ENCODE assay signal across 11 cellular contexts in the genomic region with DNA sequence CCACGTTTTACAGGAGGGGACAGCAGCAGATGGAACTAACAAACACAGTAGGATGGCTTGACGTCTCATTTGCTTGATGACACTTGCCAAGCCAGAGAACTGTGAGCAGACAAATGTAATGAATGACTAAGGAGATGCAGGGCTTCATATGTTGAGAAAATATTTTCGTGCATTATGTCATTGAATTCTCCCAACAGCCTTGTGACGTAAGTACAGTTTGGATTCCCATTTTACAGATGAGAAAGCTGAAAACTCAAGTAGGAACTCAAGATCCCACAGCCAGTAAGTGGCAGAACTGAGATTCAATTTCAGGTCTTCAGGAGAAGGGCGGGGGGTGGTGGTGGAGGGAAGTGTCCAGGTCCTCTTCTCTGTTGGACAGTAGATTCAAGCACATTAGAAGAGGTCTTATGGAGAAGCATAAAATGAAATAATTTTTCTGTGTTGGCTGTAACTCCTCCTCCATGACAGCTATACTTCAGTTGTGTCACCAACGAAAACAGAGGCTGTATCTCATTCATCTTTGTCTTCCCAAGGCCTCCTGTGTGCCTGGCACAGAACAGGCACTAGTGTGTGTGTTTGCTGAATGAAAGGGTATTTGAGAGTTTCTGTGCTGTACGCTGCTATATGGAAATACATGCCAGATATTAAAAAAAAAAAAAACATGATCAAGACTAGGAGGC. TPM values are rescaled to one million over a fixed set of nuclear protein-coding genes. Genes with fewer than 3 reads are reported as not detected.
DNase-seq lines count a peak whose midpoint lies in the region; ATAC-seq and TF ChIP-seq lines count a peak whose summit lies in the region.
"Had no signal": no experiment of that assay in that cellular context is flagged by ENCODE, and none has a peak within 500 bp of the region (broad histone marks: within the 10 kb centered on the region; RNA-seq: fewer than 3 reads in every experiment).

No MANE protein-coding gene starts in this region.

- H3K9me3 Mint-ChIP-seq in activated CD4-positive, alpha-beta T cell treated with anti-CD3 and anti-CD28 coated beads, Interleukin-2, amount 10 ng/mL, durations not matched to agents 24 days and 14 days: no peaks in the 10 kb centered on the region
- H3K9me3 Mint-ChIP-seq: HFFc6 had no signal

- intact Hi-C loops in activated CD4-positive, alpha-beta T cell treated with anti-CD3 and anti-CD28 coated beads, Interleukin-2, amount 10 ng/mL, durations not matched to agents 24 days and 14 days (cut with micrococcal nuclease): loop anchor here (5.0 kb wide), 1 partner anchor 51 kb away; no protein-coding TSS in a partner anchor

- H3K36me3 ChIP-seq in lung (ENCODE audit: control insufficient read depth in 2 of 2, insufficient read depth in 2 of 2, low read length in 2 of 2): no peaks in the 10 kb centered on the region

- H3K36me3 Mint-ChIP-seq in activated CD4-positive, alpha-beta T cell treated with anti-CD3 and anti-CD28 coated beads, Interleukin-2, amount 10 ng/mL, durations not matched to agents 24 days and 14 days (ENCODE audit: low read depth): no peaks in the 10 kb centered on the region

- H3K4me1 ChIP-seq in lung (ENCODE audit: control insufficient read depth in 2 of 2, insufficient read depth in 2 of 2, low read length in 2 of 2): peaks cover 3 to 8% of the 10 kb centered on the region in 2 donors

- ATAC-seq in lung (ENCODE audit: insufficient read depth, low FRiP score): no peak
- ATAC-seq in HG02763 (IDR thresholded peaks at IDR 0.05; ENCODE audit: unreplicated experiment): no peak

- TF ChIP-seq CTCF in cardiac fibroblast (IDR thresholded peaks at IDR 0.05; ENCODE audit: low read depth, low read length) (no peak), lung (IDR thresholded peaks at IDR 0.05; ENCODE audit: control extremely low read depth, extremely low read depth) (no peak)

- peak overlapping the region; percentile 84 for H3K4me3 Mint-ChIP-seq in activated CD4-positive, alpha-beta T cell treated with anti-CD3 and anti-CD28 coated beads, Interleukin-2, amount 10 ng/mL, durations not matched to agents 24 days and 14 days
- H3K4me3 Mint-ChIP-seq: HFFc6 had no signal

- DNase-seq in activated CD4-positive, alpha-beta T cell treated with anti-CD3 and anti-CD28 coated beads, Interleukin-2, amount 10 ng/mL, durations not matched to agents 24 days and 14 days: peak; percentile 54
- no peak for DNase-seq in activated CD4-positive, alpha-beta T cell treated with anti-CD3 and anti-CD28 coated beads, Interleukin-2, amount 50 U/mL, for 48 hours
- peak; percentile 39 to 50 for DNase-seq in cardiac fibroblast (ENCODE audit: low read depth in 2 of 2)
- peak; percentile 26 for DNase-seq in lung (ENCODE audit: low spot score)
- peak; percentile 85 for DNase-seq in superior temporal gyrus (ENCODE audit: extremely low spot score)
- no peak for DNase-seq in NCI-H510A treated with DMSO at 0.1 percent for 48 hours (lab: John Stamatoyannopoulos, UW)
- no peak for DNase-seq in SHP77 (lab: John Stamatoyannopoulos, UW)
- DNase-seq: HFFc6, Kasumi-1 had no signal

- H3K4me1 Mint-ChIP-seq in activated CD4-positive, alpha-beta T cell treated with anti-CD3 and anti-CD28 coated beads, Interleukin-2, amount 10 ng/mL, durations not matched to agents 24 days and 14 days: peaks cover 22% of the 10 kb centered on the region

- no peaks in the 10 kb centered on the region for H3K9me3 ChIP-seq in lung (ENCODE audit: control insufficient read depth in 2 of 2, insufficient read depth in 1 of 2, low read length in 1 of 2)

- H3K27ac Mint-ChIP-seq in activated CD4-positive, alpha-beta T cell treated with anti-CD3 and anti-CD28 coated beads, Interleukin-2, amount 10 ng/mL, durations not matched to agents 24 days and 14 days: no peak overlapping the region
- H3K27ac Mint-ChIP-seq: HFFc6 had no signal

- no peaks in the 10 kb centered on the region for H3K27me3 ChIP-seq in lung (ENCODE audit: control insufficient read depth, insufficient read depth)

- H3K27ac ChIP-seq in lung (ENCODE audit: low read depth in 1 of 2, low read length in 1 of 2): peak overlapping the region in 1 of 2 donors; percentile 29
- H3K27ac ChIP-seq: epithelial cell of prostate had no signal

- peaks cover 50% of the 10 kb centered on the region for H3K27me3 Mint-ChIP-seq in activated CD4-positive, alpha-beta T cell treated with anti-CD3 and anti-CD28 coated beads, Interleukin-2, amount 10 ng/mL, durations not matched to agents 24 days and 14 days

- 59 to 68% methylated on average over 7 of the region's 7 CpGs for WGBS in lung, 2 donors

- H3K4me3 ChIP-seq in cardiac fibroblast (replicated peaks in 1 of 2; ENCODE audit: low read depth in 2 of 2, low read length in 2 of 2): peak overlapping the region in 1 of 2 donors; percentile 87
- H3K4me3 ChIP-seq in lung: no peak overlapping the region

RNA-seq across cellular contexts. Expression of a gene that starts 2.2 kb away (rescaled TPM):
- 5.8 and 6.9 TPM in 2 replicates for total RNA-seq in activated CD4-positive, alpha-beta T cell treated with anti-CD3 and anti-CD28 coated beads, Interleukin-2, amount 10 ng/mL, durations not matched to agents 24 days and 14 days
- 10 to 100 TPM; 22.9 to 25.4 TPM for total RNA-seq in lung
- polyA plus RNA-seq in lung: 10 to 100 TPM; 10.5 to 13.1 TPM

RNA-seq across cellular contexts. Expression of a gene that starts 49.2 kb away (rescaled TPM):
- 16.4 and 17.2 TPM in 2 replicates for total RNA-seq in activated CD4-positive, alpha-beta T cell treated with anti-CD3 and anti-CD28 coated beads, Interleukin-2, amount 10 ng/mL, durations not matched to agents 24 days and 14 days
- 10 to 100 TPM; 19.5 to 20.4 TPM for total RNA-seq in lung
- polyA plus RNA-seq in lung: 10 to 100 TPM; 10.4 to 10.5 TPM

Comparison
In these comparisons a context has a peak if more than half of its experiments do, and no peak if none do; other contexts are left out.
1. DNase-seq: peak in activated CD4-positive, alpha-beta T cell treated with anti-CD3 and anti-CD28 coated beads, Interleukin-2, amount 10 ng/mL, durations not matched to agents 24 days and 14 days (single experiment), cardiac fibroblast (2 of 2), lung (single experiment) and superior temporal gyrus (single experiment); none in activated CD4-positive, alpha-beta T cell treated with anti-CD3 and anti-CD28 coated beads, Interleukin-2, amount 50 U/mL, for 48 hours (0 of 2), NCI-H510A treated with DMSO at 0.1 percent for 48 hours (single experiment) and SHP77 (0 of 2).